ENCODE assay signal across 15 cellular contexts in the genomic region with DNA sequence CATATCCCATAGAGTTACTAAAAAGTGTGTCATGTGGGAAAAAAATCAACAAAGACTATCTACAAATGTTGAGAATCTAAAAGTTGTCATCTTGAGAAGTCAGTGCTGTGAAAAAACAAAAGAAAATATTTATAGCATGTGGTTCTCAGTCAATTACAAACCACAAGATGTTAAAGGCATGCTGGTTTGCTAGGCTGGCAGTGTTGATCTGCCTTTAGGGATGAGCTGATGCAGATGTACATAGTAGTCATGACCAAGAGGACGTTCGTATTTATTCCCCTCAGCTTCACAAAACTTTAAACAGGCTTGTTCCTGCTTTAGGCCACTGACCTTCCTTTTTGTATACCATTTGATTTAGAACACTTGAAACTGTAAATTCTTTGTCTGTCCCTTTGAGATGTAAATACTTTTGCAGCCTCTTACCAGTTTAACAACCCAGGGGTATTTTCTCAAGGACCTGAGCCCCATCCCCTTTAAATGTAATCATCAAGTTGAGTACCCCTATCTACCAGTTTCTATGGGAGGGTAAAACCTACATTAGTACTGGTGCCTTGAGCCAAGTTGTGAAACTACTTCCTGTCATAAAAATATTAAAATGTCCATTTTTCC.
"Had no signal": no experiment of that assay in that cellular context is flagged by ENCODE, and none has a peak within 500 bp of the region (broad histone marks: within the 10 kb centered on the region; RNA-seq: fewer than 3 reads in every experiment).

No MANE protein-coding gene starts in this region.

- H3K4me1 ChIP-seq: ascending aorta, breast epithelium, gastroesophageal sphincter, heart right ventricle, tibial artery had no signal

- H3K27me3 ChIP-seq: ascending aorta, breast epithelium, gastroesophageal sphincter, heart right ventricle, tibial artery had no signal

- H3K9me3 ChIP-seq: ascending aorta, breast epithelium, gastroesophageal sphincter, tibial artery had no signal

- H3K27ac ChIP-seq: ascending aorta, breast epithelium, dorsolateral prefrontal cortex, gastroesophageal sphincter, heart right ventricle, tibial artery had no signal

- H3K36me3 ChIP-seq: ascending aorta, breast epithelium, gastroesophageal sphincter, heart right ventricle, tibial artery had no signal

- H3K4me3 ChIP-seq: ascending aorta, breast epithelium, dorsolateral prefrontal cortex, gastroesophageal sphincter, heart right ventricle, lung, mucosa of descending colon, tibial artery had no signal

- DNase-seq: activated CD4-positive, alpha-beta T cell treated with anti-CD3 and anti-CD28 coated beads for 1 hour; activated CD4-positive, alpha-beta T cell treated with anti-CD3 and anti-CD28 coated beads, Interleukin-2, amount 50 U/mL, for 48 hours; activated naive CD4-positive, alpha-beta T cell treated with Interleukin-2 at 50 U/mL for 16 hours; dorsolateral prefrontal cortex; endodermal cell; heart right ventricle; mucosa of descending colon; naive thymus-derived CD8-positive, alpha-beta T cell; stimulated activated CD4-positive, alpha-beta T cell treated with anti-CD3 and anti-CD28 coated beads, Interleukin-2, amount 100 ng/mL, for 48 hours; stimulated activated naive B cell treated with anti-CD40 and anti-IgM and Interleukin-4, amounts not matched to agents 10 μg/mL and 1 μg/mL and 100 μg/mL, for 72 hours; tibial artery had no signal
